ENCODE assay signal across 16 cellular contexts in genomic region chr5:107661650-107662044, GRCh38.
"Had no signal": no experiment of that assay in that cellular context is flagged by ENCODE, and none has a peak within 500 bp of the region (broad histone marks: within the 10 kb centered on the region; RNA-seq: fewer than 3 reads in every experiment).

No MANE protein-coding gene starts in this region.

- H3K4me1 Mint-ChIP-seq: naive thymus-derived CD4-positive, alpha-beta T cell had no signal

- H3K4me3 Mint-ChIP-seq: naive thymus-derived CD4-positive, alpha-beta T cell; nephron progenitor cell had no signal

- H3K9me3 Mint-ChIP-seq: naive thymus-derived CD4-positive, alpha-beta T cell; nephron progenitor cell had no signal

- H3K27ac ChIP-seq: epithelial cell of prostate, esophagus muscularis mucosa, gastroesophageal sphincter, stomach, thoracic aorta, transverse colon had no signal

- H3K4me1 ChIP-seq: esophagus muscularis mucosa, gastroesophageal sphincter, stomach, transverse colon had no signal

- H3K27ac Mint-ChIP-seq: naive thymus-derived CD4-positive, alpha-beta T cell; nephron progenitor cell had no signal

- H3K27me3 ChIP-seq: esophagus muscularis mucosa, gastroesophageal sphincter, stomach, transverse colon had no signal

- DNase-seq: effector memory CD4-positive, alpha-beta T cell; kidney glomerular epithelial cell; naive thymus-derived CD4-positive, alpha-beta T cell; posterior cingulate gyrus; stimulated activated CD4-positive, alpha-beta T cell treated with anti-CD3 and anti-CD28 coated beads, Interleukin-2, amount 100 ng/mL, for 24 hours; stimulated activated CD4-positive, alpha-beta T cell treated with anti-CD3 and anti-CD28 coated beads, Interleukin-4, amount 100 ng/mL, for 4 hours; stimulated activated naive CD4-positive, alpha-beta T cell; stomach; substantia nigra; transverse colon had no signal

- H3K9me3 ChIP-seq: esophagus muscularis mucosa, gastroesophageal sphincter, stomach, thoracic aorta, transverse colon had no signal

- H3K36me3 Mint-ChIP-seq: naive thymus-derived CD4-positive, alpha-beta T cell had no signal

- H3K36me3 ChIP-seq: esophagus muscularis mucosa, gastroesophageal sphincter, stomach, thoracic aorta, transverse colon had no signal

- ATAC-seq: gastroesophageal sphincter; naive thymus-derived CD4-positive, alpha-beta T cell; sciatic nerve had no signal

- H3K4me3 ChIP-seq: esophagus muscularis mucosa, gastroesophageal sphincter, stomach, thoracic aorta, transverse colon had no signal
